ENCODE assay signal across 9 cellular contexts in the genomic region with DNA sequence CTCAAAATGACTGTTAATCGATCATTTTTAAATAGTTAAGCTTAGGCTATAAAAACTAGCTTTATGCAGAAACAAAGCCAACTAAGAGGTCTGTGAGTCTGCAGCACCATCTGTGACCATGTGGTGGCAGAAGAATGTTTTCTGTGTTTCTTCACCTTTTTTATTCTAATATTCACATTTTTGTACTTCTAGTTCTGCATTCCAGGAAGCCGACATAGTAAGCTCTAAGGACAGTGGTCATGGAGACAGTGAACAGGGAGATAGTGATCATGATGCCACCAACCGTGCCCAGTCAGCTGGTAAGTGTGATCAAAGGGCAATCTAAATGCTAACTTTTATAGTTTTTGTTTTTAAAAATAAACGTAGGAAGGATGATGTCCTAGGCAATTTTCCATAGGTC. TPM values are rescaled to one million over a fixed set of nuclear protein-coding genes. Genes with fewer than 3 reads are reported as not detected.
DNase-seq lines count a peak whose midpoint lies in the region; ATAC-seq, FAIRE-seq and TF ChIP-seq lines count a peak whose summit lies in the region.
"Had no signal": no experiment of that assay in that cellular context is flagged by ENCODE, and none has a peak within 500 bp of the region (broad histone marks: within the 10 kb centered on the region; RNA-seq: fewer than 3 reads in every experiment).

No MANE protein-coding gene starts in this region.

- H3K27me3 ChIP-seq in KMS-11 (ENCODE audit: insufficient read depth, low read depth) (no peaks in the 10 kb centered on the region), GM12878 (replicated peaks in 1 of 2; ENCODE audit: control insufficient read depth in 2 of 2, insufficient read depth in 2 of 2, low read length in 1 of 2) (peaks cover 5 to 7% of the 10 kb centered on the region in 2 experiments; a peak in 3 of 4 replicates)

- H3K79me2 ChIP-seq in KMS-11 (ENCODE audit: insufficient read depth, low read depth) (no peaks in the 10 kb centered on the region), GM12878 (ENCODE audit: control insufficient read depth, insufficient read depth, low read length) (no peaks in the 10 kb centered on the region)

- H4K20me1 ChIP-seq in KMS-11 (ENCODE audit: insufficient read depth) (no peaks in the 10 kb centered on the region), GM12878 (ENCODE audit: control insufficient read depth, insufficient read depth) (no peaks in the 10 kb centered on the region)

- H3K27me3 Mint-ChIP-seq in nephron (ENCODE audit: low read depth): peaks cover 45% of the 10 kb centered on the region
- H3K27me3 Mint-ChIP-seq in stimulated activated memory B cell treated with anti-CD40 and anti-IgM and Interleukin-4, amounts not matched to agents 10 μg/mL and 1 μg/mL and 100 μg/mL, for 72 hours: peaks cover 30% of the 10 kb centered on the region

- H3K4me2 ChIP-seq in KMS-11 (no peak overlapping the region), GM12878 (ENCODE audit: control insufficient read depth, insufficient read depth) (no peak overlapping the region)

- ATAC-seq in GM12878: peak; percentile 65
- no peak for ATAC-seq in HG03139 (IDR thresholded peaks at IDR 0.05; ENCODE audit: unreplicated experiment)
- no peak for ATAC-seq in stimulated activated memory B cell treated with anti-CD40 and anti-IgM and Interleukin-4, amounts not matched to agents 10 μg/mL and 1 μg/mL and 100 μg/mL, for 72 hours

- FAIRE-seq in GM12878 (lab: Jason Lieb, UNC) (no peak), H54 (lab: Jason Lieb, UNC) (no peak)

- H3K4me3 ChIP-seq in KMS-11 (IDR thresholded peaks at IDR 0.05; ENCODE audit: insufficient read depth, low read depth, low read length) (no peak overlapping the region), GM12878 (no peak overlapping the region)
- H3K4me3 ChIP-seq: lung had no signal

- H3K4me1 ChIP-seq in KMS-11 (ENCODE audit: low read depth, poor library complexity, severe bottlenecking): peaks cover 4% of the 10 kb centered on the region
- H3K4me1 ChIP-seq in GM12878 (ENCODE audit: control insufficient read depth, insufficient read depth, low read length): no peaks in the 10 kb centered on the region

- RAD21 ChIA-PET in GM12878 (lab: Charles Lee; ENCODE audit: unreplicated experiment): interaction anchor here (0.8 to 2.6 kb wide), 11 partner anchors 9 to 766 kb away, joined by 3 to 12 read pairs (median 4); no protein-coding TSS in a partner anchor

- peak; percentile 55 for DNase-seq in ELR (ENCODE audit: low read depth)
- DNase-seq in GM12878 (ENCODE audit: low read depth, low spot score): no peak
- no peak for DNase-seq in H54 (ENCODE audit: insufficient read length, low spot score)
- no peak for DNase-seq in NCI-H774 (lab: John Stamatoyannopoulos, UW)

- TF ChIP-seq EP300 in GM12878 (IDR thresholded peaks at IDR 0.05; ENCODE audit: borderline replicate concordance in 1 of 2, control insufficient read depth in 1 of 2, low read depth in 2 of 2, low read length in 2 of 2): no peak

- TF ChIP-seq CTCF in KMS-11 (conservative IDR thresholded peaks at IDR 0.05; ENCODE audit: low read depth, low read length): peak; percentile 71
- peak; percentile 45 to 48 (median 47); a peak in 5 of 6 replicates for TF ChIP-seq CTCF in GM12878 (IDR thresholded peaks at IDR 0.05 in 2 of 3, conservative IDR thresholded peaks at IDR 0.05 in 1 of 3; ENCODE audit: control insufficient read depth in 2 of 3, extremely low read depth in 1 of 3, insufficient read depth in 1 of 3, low read depth in 3 of 3, low read length in 3 of 3)
- peak; percentile 74 to 76 (median 75) for TF ChIP-seq CTCF in nephron (IDR thresholded peaks at IDR 0.05; ENCODE audit: unreplicated experiment in 3 of 3)

- H3K36me3 ChIP-seq in KMS-11 (ENCODE audit: insufficient read depth) (no peaks in the 10 kb centered on the region), GM12878 (ENCODE audit: control insufficient read depth in 2 of 2, insufficient read depth in 2 of 2, low read length in 1 of 2) (no peaks in the 10 kb centered on the region)

- peak overlapping the region in 1 of 3 experiments; percentile 56 for H3K4me3 Mint-ChIP-seq in nephron
- H3K4me3 Mint-ChIP-seq in stimulated activated memory B cell treated with anti-CD40 and anti-IgM and Interleukin-4, amounts not matched to agents 10 μg/mL and 1 μg/mL and 100 μg/mL, for 72 hours: no peak overlapping the region

- CTCF ChIA-PET in GM12878 (lab: Yijun Ruan, JAX): interaction anchor here (0.7 to 3.0 kb wide), 18 partner anchors 8 to 998 kb away, joined by 3 to 16 read pairs (median 4); no protein-coding TSS in a partner anchor

- H3K27ac ChIP-seq in KMS-11 (no peak overlapping the region), GM12878 (ENCODE audit: control insufficient read depth, insufficient read depth) (no peak overlapping the region)

- no TSS peak for BruUV-seq in GM12878 (replicated peaks; lab: Mats Ljungman, UMichigan)

- no peaks in the 10 kb centered on the region for H3K9me3 Mint-ChIP-seq in nephron
- H3K9me3 Mint-ChIP-seq in stimulated activated memory B cell treated with anti-CD40 and anti-IgM and Interleukin-4, amounts not matched to agents 10 μg/mL and 1 μg/mL and 100 μg/mL, for 72 hours: no peaks in the 10 kb centered on the region

- no peaks in the 10 kb centered on the region for H3K36me3 Mint-ChIP-seq in nephron (ENCODE audit: low read depth)
- H3K36me3 Mint-ChIP-seq in stimulated activated memory B cell treated with anti-CD40 and anti-IgM and Interleukin-4, amounts not matched to agents 10 μg/mL and 1 μg/mL and 100 μg/mL, for 72 hours: no peaks in the 10 kb centered on the region

- no peaks in the 10 kb centered on the region; the same call in 1 of the 3 replicates for H3K9me3 ChIP-seq in GM12878 (replicated peaks; ENCODE audit: control insufficient read depth, insufficient read depth, low read length)

- H2AFZ ChIP-seq in KMS-11 (ENCODE audit: low read depth) (no peak overlapping the region), GM12878 (ENCODE audit: control insufficient read depth, low read depth, low read length) (no peak overlapping the region)

- TF ChIP-seq RAD21 in GM12878 (IDR thresholded peaks at IDR 0.05; ENCODE audit: insufficient read depth, low read depth, low read length): peak; percentile 46

- H3K9ac ChIP-seq in KMS-11 (no peak overlapping the region), GM12878 (ENCODE audit: control insufficient read depth, insufficient read depth, low read length) (no peak overlapping the region)

- in situ Hi-C loops in GM12878 (cut with MboI): no loop called here

- intact Hi-C loops in GM12878 (cut with micrococcal nuclease; ENCODE audit: unreplicated experiment): no loop called here

- POLR2A ChIA-PET in GM12878 (lab: Charles Lee): no interaction called here

- no peak overlapping the region for H3K27ac Mint-ChIP-seq in nephron
- H3K27ac Mint-ChIP-seq in stimulated activated memory B cell treated with anti-CD40 and anti-IgM and Interleukin-4, amounts not matched to agents 10 μg/mL and 1 μg/mL and 100 μg/mL, for 72 hours: no peak overlapping the region

- no peak for TF ChIP-seq POLR2A in GM12878 (IDR thresholded peaks at IDR 0.05; ENCODE audit: low read depth, low read length)
- TF ChIP-seq POLR2A in H54 (IDR thresholded peaks at IDR 0.05; ENCODE audit: low read depth, low read length): no peak

- SMC1A ChIA-PET in GM12878 (lab: Charles Lee; ENCODE audit: uncharacterized antibody, unreplicated experiment): interaction anchor here (0.7 to 1.9 kb wide), 10 partner anchors 9 to 684 kb away, joined by 3 to 5 read pairs (median 4); no protein-coding TSS in a partner anchor

- H3K4me1 Mint-ChIP-seq in nephron: peaks cover 31% of the 10 kb centered on the region
- H3K4me1 Mint-ChIP-seq in stimulated activated memory B cell treated with anti-CD40 and anti-IgM and Interleukin-4, amounts not matched to agents 10 μg/mL and 1 μg/mL and 100 μg/mL, for 72 hours: no peaks in the 10 kb centered on the region

- WGBS in GM12878 (ENCODE audit: insufficient coverage, insufficient replicate concordance, low lambda C conversion rate, missing lambda C conversion rate): 0% methylated on average over 4 of the region's 4 CpGs

TF ChIP-seq in GM12878, 131 proteins besides CTCF, POLR2A, EP300 and RAD21 (continues in another document):
- TF ChIP-seq RBBP5 (conservative IDR thresholded peaks at IDR 0.05): no peak
- TF ChIP-seq ZNF217 (IDR thresholded peaks at IDR 0.05): no peak
- no peak for TF ChIP-seq IRF5 (IDR thresholded peaks at IDR 0.05; ENCODE audit: borderline replicate concordance)
- TF ChIP-seq ETV6 (conservative IDR thresholded peaks at IDR 0.05 in 1 of 2, IDR thresholded peaks at IDR 0.05 in 1 of 2; ENCODE audit: borderline replicate concordance in 1 of 2, low read depth in 1 of 2): no peak
- no peak for TF ChIP-seq EZH2 (IDR thresholded peaks at IDR 0.05; ENCODE audit: borderline replicate concordance, control insufficient read depth, low read depth, low read length)
- TF ChIP-seq STAT1 (conservative IDR thresholded peaks at IDR 0.05): no peak
- no peak for TF ChIP-seq ZNF622 (IDR thresholded peaks at IDR 0.05)

RNA-seq across cellular contexts. Expression of gene PCDH10, which starts 5.6 kb away (rescaled TPM):
- not detected in 2 replicates for total RNA-seq in GM12878 (2013; cell fraction: nucleolus; rRNA removed)
- total RNA-seq in GM12878 (2014; rRNA removed) (not detected in 2 replicates), GM12878 (2014; rRNA removed; fragmentation: Illumina TruSeq; extraction: Trizol) (not detected in 2 replicates), GM12878 (2021) (not detected in 2 replicates)
- polyA plus RNA-seq in GM12878 (2011; ENCODE audit: low read depth): not detected
- polyA plus RNA-seq in GM12878 (2011; rRNA removed) (0.17 and 0.38 TPM in 2 replicates), GM12878 (2014; fragmentation: Illumina TruSeq; extraction: Trizol) (0.01 TPM in 1 of 2 replicates, not detected in the other), GM12878 (2014; fragmentation: Nextera tagmentation; extraction: Ambion mirVana) (under 1 TPM; under 0.01 to 0.02 TPM), GM12878 (2014; rRNA removed) (0.04 TPM in 1 of 2 replicates, not detected in the other), GM12878 (2016; fragmentation: Nextera tagmentation; extraction: Ambion mirVana) (not detected)
- polyA plus RNA-seq in GM12878 (2011; cell fraction: cytosol; rRNA removed): 0.10 and 0.23 TPM in 2 replicates
- 0.13 and 0.25 TPM in 2 replicates for polyA plus RNA-seq in GM12878 (2011; cell fraction: nucleus; rRNA removed)
- polyA plus RNA-seq in GM12878 (2012): not detected in 2 replicates
- polyA minus RNA-seq in GM12878 (2011; rRNA and poly(A)+ RNA removed): 0.07 and 0.82 TPM in 2 replicates
- not detected in 2 replicates for polyA minus RNA-seq in GM12878 (2011; cell fraction: cytosol; rRNA and poly(A)+ RNA removed)
- 0.24 and 0.77 TPM in 2 replicates for polyA minus RNA-seq in GM12878 (2011; cell fraction: nucleus; rRNA and poly(A)+ RNA removed)
